In the genomic region with DNA sequence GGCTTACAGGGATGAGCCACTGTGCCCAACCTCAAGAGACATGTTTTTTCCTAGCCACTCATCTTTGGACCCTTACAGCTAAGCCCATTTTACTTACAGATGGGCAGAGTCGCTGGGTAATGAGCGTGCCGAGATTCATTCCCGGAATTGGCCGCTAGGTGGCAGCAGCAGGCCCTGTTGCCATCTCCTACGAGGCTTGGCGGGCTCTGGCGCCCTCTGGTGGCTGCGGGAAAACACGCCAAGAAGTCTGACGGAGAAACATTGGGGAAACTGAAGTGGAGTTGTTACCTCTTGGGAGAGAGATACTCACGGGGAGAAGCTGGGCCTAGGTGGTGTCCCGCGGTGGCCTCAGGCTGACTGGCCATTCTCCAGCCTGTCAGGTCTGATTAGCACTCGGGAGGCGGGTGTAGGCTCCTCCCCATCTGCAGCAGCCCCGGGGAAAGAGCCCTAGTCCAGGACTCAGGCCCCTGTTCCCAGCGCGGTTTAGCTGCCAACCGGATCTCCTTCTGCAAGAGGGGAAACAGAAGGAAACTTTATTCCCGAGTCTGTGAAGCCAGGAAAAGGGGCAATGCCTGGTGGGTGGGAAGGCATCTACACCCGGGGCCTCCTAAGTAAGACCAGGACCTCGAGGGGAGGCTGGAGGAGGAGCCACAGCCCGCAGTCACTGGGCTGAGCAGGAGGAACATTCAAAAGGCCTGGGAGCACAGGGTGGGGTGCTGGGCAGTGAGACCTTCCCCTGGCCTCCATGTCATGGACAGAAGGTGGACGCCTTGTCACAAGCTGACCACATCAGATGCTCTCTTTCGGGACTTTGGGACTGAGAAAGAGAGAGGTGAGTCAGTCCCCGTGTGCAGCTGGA, we compare ENCODE assay signal across 1 cellular context.
A peak's percentile ranks its signal among the peaks of the same experiment; 100 is the strongest.
TF ChIP-seq lines count a peak whose summit lies in the region.

No MANE protein-coding gene starts in this region.

TF ChIP-seq in GM12878, 131 proteins besides CTCF, POLR2A, EP300 and RAD21 (continued from another document):
- 0 out of 2 replicates have a peak, but pooled peaks have one; percentile 15 for TF ChIP-seq TCF12 (IDR thresholded peaks at IDR 0.05; ENCODE audit: low read depth, low read length)
- TF ChIP-seq, protein P1, sequence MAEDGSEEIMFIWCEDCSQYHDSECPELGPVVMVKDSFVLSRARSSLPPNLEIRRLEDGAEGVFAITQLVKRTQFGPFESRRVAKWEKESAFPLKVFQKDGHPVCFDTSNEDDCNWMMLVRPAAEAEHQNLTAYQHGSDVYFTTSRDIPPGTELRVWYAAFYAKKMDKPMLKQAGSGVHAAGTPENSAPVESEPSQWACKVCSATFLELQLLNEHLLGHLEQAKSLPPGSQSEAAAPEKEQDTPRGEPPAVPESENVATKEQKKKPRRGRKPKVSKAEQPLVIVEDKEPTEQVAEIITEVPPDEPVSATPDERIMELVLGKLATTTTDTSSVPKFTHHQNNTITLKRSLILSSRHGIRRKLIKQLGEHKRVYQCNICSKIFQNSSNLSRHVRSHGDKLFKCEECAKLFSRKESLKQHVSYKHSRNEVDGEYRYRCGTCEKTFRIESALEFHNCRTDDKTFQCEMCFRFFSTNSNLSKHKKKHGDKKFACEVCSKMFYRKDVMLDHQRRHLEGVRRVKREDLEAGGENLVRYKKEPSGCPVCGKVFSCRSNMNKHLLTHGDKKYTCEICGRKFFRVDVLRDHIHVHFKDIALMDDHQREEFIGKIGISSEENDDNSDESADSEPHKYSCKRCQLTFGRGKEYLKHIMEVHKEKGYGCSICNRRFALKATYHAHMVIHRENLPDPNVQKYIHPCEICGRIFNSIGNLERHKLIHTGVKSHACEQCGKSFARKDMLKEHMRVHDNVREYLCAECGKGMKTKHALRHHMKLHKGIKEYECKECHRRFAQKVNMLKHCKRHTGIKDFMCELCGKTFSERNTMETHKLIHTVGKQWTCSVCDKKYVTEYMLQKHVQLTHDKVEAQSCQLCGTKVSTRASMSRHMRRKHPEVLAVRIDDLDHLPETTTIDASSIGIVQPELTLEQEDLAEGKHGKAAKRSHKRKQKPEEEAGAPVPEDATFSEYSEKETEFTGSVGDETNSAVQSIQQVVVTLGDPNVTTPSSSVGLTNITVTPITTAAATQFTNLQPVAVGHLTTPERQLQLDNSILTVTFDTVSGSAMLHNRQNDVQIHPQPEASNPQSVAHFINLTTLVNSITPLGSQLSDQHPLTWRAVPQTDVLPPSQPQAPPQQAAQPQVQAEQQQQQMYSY (CRISPR knock-in tag; IDR thresholded peaks at IDR 0.05) = no peak
- TF ChIP-seq, protein P2, sequence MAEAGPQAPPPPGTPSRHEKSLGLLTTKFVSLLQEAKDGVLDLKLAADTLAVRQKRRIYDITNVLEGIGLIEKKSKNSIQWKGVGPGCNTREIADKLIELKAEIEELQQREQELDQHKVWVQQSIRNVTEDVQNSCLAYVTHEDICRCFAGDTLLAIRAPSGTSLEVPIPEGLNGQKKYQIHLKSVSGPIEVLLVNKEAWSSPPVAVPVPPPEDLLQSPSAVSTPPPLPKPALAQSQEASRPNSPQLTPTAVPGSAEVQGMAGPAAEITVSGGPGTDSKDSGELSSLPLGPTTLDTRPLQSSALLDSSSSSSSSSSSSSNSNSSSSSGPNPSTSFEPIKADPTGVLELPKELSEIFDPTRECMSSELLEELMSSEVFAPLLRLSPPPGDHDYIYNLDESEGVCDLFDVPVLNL (IDR thresholded peaks at IDR 0.05; ENCODE audit: low read depth, low read length) = peak; percentile 59; the same call in 1 of the 2 replicates
- TF ChIP-seq, protein P3, sequence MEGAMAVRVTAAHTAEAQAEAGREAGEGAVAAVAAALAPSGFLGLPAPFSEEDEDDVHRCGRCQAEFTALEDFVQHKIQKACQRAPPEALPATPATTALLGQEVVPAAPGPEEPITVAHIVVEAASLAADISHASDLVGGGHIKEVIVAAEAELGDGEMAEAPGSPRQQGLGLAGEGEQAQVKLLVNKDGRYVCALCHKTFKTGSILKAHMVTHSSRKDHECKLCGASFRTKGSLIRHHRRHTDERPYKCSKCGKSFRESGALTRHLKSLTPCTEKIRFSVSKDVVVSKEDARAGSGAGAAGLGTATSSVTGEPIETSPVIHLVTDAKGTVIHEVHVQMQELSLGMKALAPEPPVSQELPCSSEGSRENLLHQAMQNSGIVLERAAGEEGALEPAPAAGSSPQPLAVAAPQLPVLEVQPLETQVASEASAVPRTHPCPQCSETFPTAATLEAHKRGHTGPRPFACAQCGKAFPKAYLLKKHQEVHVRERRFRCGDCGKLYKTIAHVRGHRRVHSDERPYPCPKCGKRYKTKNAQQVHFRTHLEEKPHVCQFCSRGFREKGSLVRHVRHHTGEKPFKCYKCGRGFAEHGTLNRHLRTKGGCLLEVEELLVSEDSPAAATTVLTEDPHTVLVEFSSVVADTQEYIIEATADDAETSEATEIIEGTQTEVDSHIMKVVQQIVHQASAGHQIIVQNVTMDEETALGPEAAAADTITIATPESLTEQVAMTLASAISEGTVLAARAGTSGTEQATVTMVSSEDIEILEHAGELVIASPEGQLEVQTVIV (IDR thresholded peaks at IDR 0.05; ENCODE audit: borderline replicate concordance, partially characterized antibody) = no peak
- TF ChIP-seq BCL11A (IDR thresholded peaks at IDR 0.05; ENCODE audit: low read depth, low read length) = peak; percentile 8; the same call in 1 of the 2 replicates
- no peak for TF ChIP-seq CHD1 (IDR thresholded peaks at IDR 0.05; ENCODE audit: low read depth, low read length)
- TF ChIP-seq, protein P4, sequence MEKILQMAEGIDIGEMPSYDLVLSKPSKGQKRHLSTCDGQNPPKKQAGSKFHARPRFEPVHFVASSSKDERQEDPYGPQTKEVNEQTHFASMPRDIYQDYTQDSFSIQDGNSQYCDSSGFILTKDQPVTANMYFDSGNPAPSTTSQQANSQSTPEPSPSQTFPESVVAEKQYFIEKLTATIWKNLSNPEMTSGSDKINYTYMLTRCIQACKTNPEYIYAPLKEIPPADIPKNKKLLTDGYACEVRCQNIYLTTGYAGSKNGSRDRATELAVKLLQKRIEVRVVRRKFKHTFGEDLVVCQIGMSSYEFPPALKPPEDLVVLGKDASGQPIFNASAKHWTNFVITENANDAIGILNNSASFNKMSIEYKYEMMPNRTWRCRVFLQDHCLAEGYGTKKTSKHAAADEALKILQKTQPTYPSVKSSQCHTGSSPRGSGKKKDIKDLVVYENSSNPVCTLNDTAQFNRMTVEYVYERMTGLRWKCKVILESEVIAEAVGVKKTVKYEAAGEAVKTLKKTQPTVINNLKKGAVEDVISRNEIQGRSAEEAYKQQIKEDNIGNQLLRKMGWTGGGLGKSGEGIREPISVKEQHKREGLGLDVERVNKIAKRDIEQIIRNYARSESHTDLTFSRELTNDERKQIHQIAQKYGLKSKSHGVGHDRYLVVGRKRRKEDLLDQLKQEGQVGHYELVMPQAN (conservative IDR thresholded peaks at IDR 0.05) = no peak
- TF ChIP-seq POU2F2 (IDR thresholded peaks at IDR 0.05; ENCODE audit: borderline replicate concordance, low read depth, low read length) = peak; percentile 86; the same call in 2 of the 3 replicates
- TF ChIP-seq POLR2AphosphoS2 (IDR thresholded peaks at IDR 0.05; ENCODE audit: low read depth, low read length) = no peak
- TF ChIP-seq ZNF274 (IDR thresholded peaks at IDR 0.05; ENCODE audit: insufficient read depth, insufficient read length) = no peak
- TF ChIP-seq ZSCAN29 (IDR thresholded peaks at IDR 0.05) = no peak
- peak; percentile 65 for TF ChIP-seq SP1 (IDR thresholded peaks at IDR 0.05; ENCODE audit: low read depth, low read length)
- no peak for TF ChIP-seq EZH2 (IDR thresholded peaks at IDR 0.05; ENCODE audit: borderline replicate concordance, control insufficient read depth, low read depth, low read length)
- TF ChIP-seq, protein P5, sequence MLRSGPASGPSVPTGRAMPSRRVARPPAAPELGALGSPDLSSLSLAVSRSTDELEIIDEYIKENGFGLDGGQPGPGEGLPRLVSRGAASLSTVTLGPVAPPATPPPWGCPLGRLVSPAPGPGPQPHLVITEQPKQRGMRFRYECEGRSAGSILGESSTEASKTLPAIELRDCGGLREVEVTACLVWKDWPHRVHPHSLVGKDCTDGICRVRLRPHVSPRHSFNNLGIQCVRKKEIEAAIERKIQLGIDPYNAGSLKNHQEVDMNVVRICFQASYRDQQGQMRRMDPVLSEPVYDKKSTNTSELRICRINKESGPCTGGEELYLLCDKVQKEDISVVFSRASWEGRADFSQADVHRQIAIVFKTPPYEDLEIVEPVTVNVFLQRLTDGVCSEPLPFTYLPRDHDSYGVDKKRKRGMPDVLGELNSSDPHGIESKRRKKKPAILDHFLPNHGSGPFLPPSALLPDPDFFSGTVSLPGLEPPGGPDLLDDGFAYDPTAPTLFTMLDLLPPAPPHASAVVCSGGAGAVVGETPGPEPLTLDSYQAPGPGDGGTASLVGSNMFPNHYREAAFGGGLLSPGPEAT (IDR thresholded peaks at IDR 0.05; ENCODE audit: low read depth) = no peak
